ENCODE assay signal across 10 cellular contexts in genomic region chr2:8511868-8512612, GRCh38.
DNase-seq lines count a peak whose midpoint lies in the region; ATAC-seq and TF ChIP-seq lines count a peak whose summit lies in the region.
"Had no signal": no experiment of that assay in that cellular context is flagged by ENCODE, and none has a peak within 500 bp of the region (broad histone marks: within the 10 kb centered on the region; RNA-seq: fewer than 3 reads in every experiment).

No MANE protein-coding gene starts in this region.

- H3K27ac Mint-ChIP-seq in CD8-positive, alpha-beta memory T cell, result peak overlapping the region; percentile 59 to 92 (median 84)
- no peak overlapping the region for H3K27ac Mint-ChIP-seq in HFFc6
- peak overlapping the region; percentile 28 for H3K27ac Mint-ChIP-seq in activated CD8-positive, alpha-beta T cell treated with anti-CD3 and anti-CD28 coated beads for 36 hours
- H3K27ac Mint-ChIP-seq in CD4-positive, alpha-beta T cell, result no peak overlapping the region

- no peaks in the 10 kb centered on the region for H3K79me2 ChIP-seq in smooth muscle cell (ENCODE audit: low read depth)

- H4K20me1 ChIP-seq in smooth muscle cell (ENCODE audit: low read depth), result no peaks in the 10 kb centered on the region

- POLR2A ChIA-PET in CD8-positive, alpha-beta memory T cell (lab: Charles Lee), result no interaction called here
- POLR2A ChIA-PET in activated CD8-positive, alpha-beta T cell treated with anti-CD3 and anti-CD28 coated beads for 36 hours (lab: Charles Lee), result interaction anchor here (0.7 to 5.2 kb wide), 2 partner anchors 24 to 259 kb away, joined by 3 to 27 read pairs; no protein-coding TSS in a partner anchor
- POLR2A ChIA-PET in CD4-positive, alpha-beta T cell (lab: Charles Lee), result no interaction called here

- H3K27ac ChIP-seq in CD8-positive, alpha-beta memory T cell (ENCODE audit: low read depth, low read length), result no peak overlapping the region
- H3K27ac ChIP-seq in smooth muscle cell (ENCODE audit: low read depth), result no peak overlapping the region
- H3K27ac ChIP-seq in CD4-positive, alpha-beta T cell (ENCODE audit: low read depth, low read length), result no peak overlapping the region
- H3K27ac ChIP-seq: SJSA1 had no signal

- WGBS in smooth muscle cell (ENCODE audit: low lambda C conversion rate), result 91% methylated on average over 1 of the region's 1 CpG

- H3F3A ChIP-seq in smooth muscle cell (ENCODE audit: low read depth), result no peaks in the 10 kb centered on the region

- no peak overlapping the region for H2AFZ ChIP-seq in smooth muscle cell (ENCODE audit: low read depth)

- peaks cover 49 to 57% (median 53%) of the 10 kb centered on the region in 3 donors for H3K4me1 Mint-ChIP-seq in CD8-positive, alpha-beta memory T cell
- peaks cover 18% of the 10 kb centered on the region for H3K4me1 Mint-ChIP-seq in HFFc6 (ENCODE audit: low read depth)
- peaks cover 50% of the 10 kb centered on the region for H3K4me1 Mint-ChIP-seq in activated CD8-positive, alpha-beta T cell treated with anti-CD3 and anti-CD28 coated beads for 36 hours (ENCODE audit: low read depth)
- peaks cover 23% of the 10 kb centered on the region for H3K4me1 Mint-ChIP-seq in CD4-positive, alpha-beta T cell (ENCODE audit: low read depth)

- H3K4me2 ChIP-seq in smooth muscle cell, result no peak overlapping the region

- intact Hi-C loops in activated CD8-positive, alpha-beta T cell treated with anti-CD3 and anti-CD28 coated beads for 36 hours (cut with micrococcal nuclease), result loop anchor here (10.0 kb wide), 1 partner anchor 173 kb away; the partner anchor contains the start of gene ID2
- intact Hi-C loops in CD4-positive, alpha-beta T cell (cut with DNase I, micrococcal nuclease), result no loop called here

- H3K9me3 Mint-ChIP-seq in CD8-positive, alpha-beta memory T cell, result peaks cover 0 to 14% (median 8%) of the 10 kb centered on the region in 5 donors
- H3K9me3 Mint-ChIP-seq in HFFc6, result peaks cover 5% of the 10 kb centered on the region
- peaks cover 20% of the 10 kb centered on the region for H3K9me3 Mint-ChIP-seq in activated CD8-positive, alpha-beta T cell treated with anti-CD3 and anti-CD28 coated beads for 36 hours
- H3K9me3 Mint-ChIP-seq in CD4-positive, alpha-beta T cell, result peaks cover 5% of the 10 kb centered on the region

- H3K4me3 Mint-ChIP-seq in CD8-positive, alpha-beta memory T cell, result peak overlapping the region in 3 of 7 donors; percentile 37 to 57 (median 41)
- H3K4me3 Mint-ChIP-seq in HFFc6, result no peak overlapping the region
- no peak overlapping the region for H3K4me3 Mint-ChIP-seq in activated CD8-positive, alpha-beta T cell treated with anti-CD3 and anti-CD28 coated beads for 36 hours
- H3K4me3 Mint-ChIP-seq in CD4-positive, alpha-beta T cell, result no peak overlapping the region

- TF ChIP-seq CTCF in HFFc6 (IDR thresholded peaks at IDR 0.05), result no peak
- TF ChIP-seq CTCF in activated CD8-positive, alpha-beta T cell treated with anti-CD3 and anti-CD28 coated beads for 36 hours (IDR thresholded peaks at IDR 0.05), result no peak
- TF ChIP-seq CTCF in smooth muscle cell (IDR thresholded peaks at IDR 0.05; ENCODE audit: borderline replicate concordance, insufficient read depth, poor library complexity, severe bottlenecking), result no peak
- no peak for TF ChIP-seq CTCF in CD4-positive, alpha-beta T cell (IDR thresholded peaks at IDR 0.05)

- H3K27me3 Mint-ChIP-seq in CD8-positive, alpha-beta memory T cell, result no peaks in the 10 kb centered on the region
- H3K27me3 Mint-ChIP-seq in HFFc6 (ENCODE audit: insufficient read depth), result peaks cover 19% of the 10 kb centered on the region
- H3K27me3 Mint-ChIP-seq in activated CD8-positive, alpha-beta T cell treated with anti-CD3 and anti-CD28 coated beads for 36 hours, result no peaks in the 10 kb centered on the region
- no peaks in the 10 kb centered on the region for H3K27me3 Mint-ChIP-seq in CD4-positive, alpha-beta T cell

- no peak for DNase-seq in CD8-positive, alpha-beta memory T cell
- DNase-seq in HFFc6 (peak; percentile 68), kidney tubule cell (ENCODE audit: low spot score) (peak; percentile 83), left lobe of liver (ENCODE audit: low spot score) (no peak), smooth muscle cell (lab: John Stamatoyannopoulos, UW; ENCODE audit: unreplicated experiment) (no peak)
- DNase-seq in activated CD8-positive, alpha-beta T cell treated with anti-CD3 and anti-CD28 coated beads for 36 hours, result no peak
- no peak for DNase-seq in stimulated activated CD4-positive, alpha-beta T cell treated with anti-CD3 and anti-CD28 coated beads, Interleukin-2, amount 100 ng/mL, for 24 hours
- DNase-seq in CD4-positive, alpha-beta T cell, result no peak
- DNase-seq: substantia nigra had no signal

- peaks cover 1 to 22% (median 8%) of the 10 kb centered on the region in 3 donors for H3K36me3 Mint-ChIP-seq in CD8-positive, alpha-beta memory T cell
- H3K36me3 Mint-ChIP-seq in HFFc6 (ENCODE audit: low read depth), result 0 out of 2 replicates have a peak, but pooled peaks cover 4% of the 10 kb centered on the region
- H3K36me3 Mint-ChIP-seq in activated CD8-positive, alpha-beta T cell treated with anti-CD3 and anti-CD28 coated beads for 36 hours (ENCODE audit: low read depth), result peaks cover 16% of the 10 kb centered on the region
- H3K36me3 Mint-ChIP-seq in CD4-positive, alpha-beta T cell (ENCODE audit: low read depth), result no peaks in the 10 kb centered on the region

- H3K9me3 ChIP-seq in CD8-positive, alpha-beta memory T cell (ENCODE audit: low read length), result peaks cover 8% of the 10 kb centered on the region
- H3K9me3 ChIP-seq in smooth muscle cell (replicated peaks; ENCODE audit: low read depth), result no peaks in the 10 kb centered on the region
- no peaks in the 10 kb centered on the region for H3K9me3 ChIP-seq in CD4-positive, alpha-beta T cell (ENCODE audit: control insufficient read depth, low read length)
- H3K9me3 ChIP-seq: SJSA1 had no signal

- no peaks in the 10 kb centered on the region for H3K27me3 ChIP-seq in CD8-positive, alpha-beta memory T cell (ENCODE audit: insufficient read depth, low read length, poor library complexity, severe bottlenecking)
- H3K27me3 ChIP-seq in smooth muscle cell (ENCODE audit: low read depth), result no peaks in the 10 kb centered on the region
- no peaks in the 10 kb centered on the region for H3K27me3 ChIP-seq in CD4-positive, alpha-beta T cell (ENCODE audit: control insufficient read depth, insufficient read depth, low read length)
- H3K27me3 ChIP-seq: SJSA1 had no signal

- no peak overlapping the region for H3K4me3 ChIP-seq in CD8-positive, alpha-beta memory T cell (ENCODE audit: low read length)
- no peak overlapping the region for H3K4me3 ChIP-seq in smooth muscle cell
- H3K4me3 ChIP-seq: SJSA1 had no signal

- no peak for ATAC-seq in activated CD8-positive, alpha-beta T cell treated with anti-CD3 and anti-CD28 coated beads for 36 hours
- ATAC-seq in left lobe of liver, result no peak
- ATAC-seq in CD4-positive, alpha-beta T cell (ENCODE audit: poor library complexity), result no peak

- H3K36me3 ChIP-seq in CD8-positive, alpha-beta memory T cell (ENCODE audit: insufficient read depth, low read length), result no peaks in the 10 kb centered on the region
- no peaks in the 10 kb centered on the region for H3K36me3 ChIP-seq in smooth muscle cell (ENCODE audit: low read depth)
- H3K36me3 ChIP-seq: SJSA1 had no signal

- CTCF ChIA-PET in CD8-positive, alpha-beta memory T cell (lab: Charles Lee), result interaction anchor here (1.4 kb wide), 1 partner anchor 10 kb away, joined by 3 read pairs; no protein-coding TSS in a partner anchor
- CTCF ChIA-PET in activated CD8-positive, alpha-beta T cell treated with anti-CD3 and anti-CD28 coated beads for 36 hours (lab: Charles Lee), result no interaction called here
- CTCF ChIA-PET in CD4-positive, alpha-beta T cell (lab: Charles Lee), result no interaction called here

- H3K9ac ChIP-seq in smooth muscle cell (ENCODE audit: low read depth), result no peak overlapping the region

- peaks cover 45% of the 10 kb centered on the region for H3K4me1 ChIP-seq in CD8-positive, alpha-beta memory T cell (ENCODE audit: insufficient read depth, low read length)
- H3K4me1 ChIP-seq in smooth muscle cell (ENCODE audit: low read depth), result no peaks in the 10 kb centered on the region

Comparison
In these comparisons a context has a peak if more than half of its experiments do, and no peak if none do; other contexts are left out.
1. DNase-seq: peak in HFFc6 (single experiment) and kidney tubule cell (single experiment); none in CD8-positive, alpha-beta memory T cell (0 of 5), activated CD8-positive, alpha-beta T cell treated with anti-CD3 and anti-CD28 coated beads for 36 hours (single experiment), stimulated activated CD4-positive, alpha-beta T cell treated with anti-CD3 and anti-CD28 coated beads, Interleukin-2, amount 100 ng/mL, for 24 hours (0 of 2), left lobe of liver (single experiment), smooth muscle cell (single experiment) and CD4-positive, alpha-beta T cell (0 of 10).
2. H3K27ac Mint-ChIP-seq: peak in CD8-positive, alpha-beta memory T cell (8 of 8) and activated CD8-positive, alpha-beta T cell treated with anti-CD3 and anti-CD28 coated beads for 36 hours (single experiment); none in HFFc6 (single experiment) and CD4-positive, alpha-beta T cell (single experiment).